Comparison of ENCODE assay signal across 19 cellular contexts in the genomic region with DNA sequence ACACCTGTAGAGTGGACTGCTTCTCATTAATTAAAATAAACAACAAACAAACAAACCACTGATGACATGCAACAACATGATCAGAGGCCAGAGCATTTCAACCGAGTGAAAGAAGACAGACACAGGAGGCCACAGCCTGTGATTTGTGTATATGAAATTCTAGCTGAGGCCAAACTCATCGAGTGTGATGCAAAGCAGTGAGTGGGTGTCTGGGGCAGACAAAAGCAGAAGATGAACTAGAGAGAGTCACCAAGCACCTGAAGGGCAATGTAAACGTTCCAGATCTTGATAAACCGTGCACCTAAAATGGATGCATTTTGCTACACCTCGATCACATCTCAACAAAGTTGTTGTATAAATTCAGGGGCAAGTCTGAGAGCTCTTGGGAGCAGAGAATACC.
A peak's percentile ranks its signal among the peaks of the same experiment; 100 is the strongest.
DNase-seq lines count a peak whose midpoint lies in the region; ATAC-seq, FAIRE-seq and TF ChIP-seq lines count a peak whose summit lies in the region.
"Had no signal": no experiment of that assay in that cellular context is flagged by ENCODE, and none has a peak within 500 bp of the region (broad histone marks: within the 10 kb centered on the region; RNA-seq: fewer than 3 reads in every experiment).

No MANE protein-coding gene starts in this region.

- peak; percentile 57 for FAIRE-seq in GM12891 (lab: Jason Lieb, UNC)
- FAIRE-seq: A204.1 had no signal

- no peak overlapping the region for H3K4me3 ChIP-seq in epithelial cell of esophagus (ENCODE audit: low read length)
- H3K4me3 ChIP-seq: GM23248 had no signal

- no peak for TF ChIP-seq POLR2A in GM12891 (IDR thresholded peaks at IDR 0.05; ENCODE audit: low read depth, low read length)

- TF ChIP-seq CTCF in epithelial cell of esophagus (IDR thresholded peaks at IDR 0.05; ENCODE audit: insufficient read depth, low read depth, low read length, missing control alignments) = no peak

- peak; percentile 71 for ATAC-seq in GM21526 (IDR thresholded peaks at IDR 0.05; ENCODE audit: low FRiP score, unreplicated experiment)
- ATAC-seq in HG03280 (IDR thresholded peaks at IDR 0.05; ENCODE audit: unreplicated experiment) = peak; percentile 66
- no peak for ATAC-seq in GM18502 (IDR thresholded peaks at IDR 0.05; ENCODE audit: poor library complexity, unreplicated experiment)
- no peak for ATAC-seq in HG02588 (IDR thresholded peaks at IDR 0.05; ENCODE audit: unreplicated experiment)
- ATAC-seq: T-cell had no signal

- DNase-seq in GM12891 (ENCODE audit: insufficient read length, low spot score) (peak; percentile 23), epithelial cell of esophagus (ENCODE audit: low read depth) (peak; percentile 18), amniotic stem cell (lab: John Stamatoyannopoulos, UW) (no peak)
- DNase-seq in stimulated activated naive CD4-positive, alpha-beta T cell treated with Interleukin-2 at 50 U/mL for 16 hours (lab: John Stamatoyannopoulos, UW) = no peak
- DNase-seq: Caco-2, DMS53, GM23248, KBM-7, NCI-H1048, NCI-H146, NCI-H2107, NCI-H226, PC-3, T-cell had no signal

TF ChIP-seq in GM12891, 5 proteins besides CTCF, POLR2A, EP300 and RAD21:
- TF ChIP-seq POLR2AphosphoS5 (IDR thresholded peaks at IDR 0.05; ENCODE audit: low read depth, low read length) (no peak), TAF1 (IDR thresholded peaks at IDR 0.05; ENCODE audit: low read depth, low read length) (no peak), POU2F2 (IDR thresholded peaks at IDR 0.05; ENCODE audit: low read depth, low read length) (peak; percentile 81; the same call in 1 of the 2 replicates), PAX5 (IDR thresholded peaks at IDR 0.05; ENCODE audit: insufficient read depth, low read length, severe bottlenecking) (no peak), SPI1 (IDR thresholded peaks at IDR 0.05; ENCODE audit: low read depth, low read length) (no peak)

Comparison
In these comparisons a context has a peak if more than half of its experiments do, and no peak if none do; other contexts are left out.
1. DNase-seq: peak in GM12891 (single experiment) and epithelial cell of esophagus (single experiment); none in stimulated activated naive CD4-positive, alpha-beta T cell treated with Interleukin-2 at 50 U/mL for 16 hours (single experiment) and amniotic stem cell (single experiment).
2. ATAC-seq: peak in GM21526 (single experiment) and HG03280 (single experiment); none in GM18502 (single experiment) and HG02588 (single experiment).